14 cellular contexts compared by ENCODE assay signal in genomic region chr15:54273928-54274327, GRCh38.
DNase-seq lines count a peak whose midpoint lies in the region; ATAC-seq and TF ChIP-seq lines count a peak whose summit lies in the region.
"Had no signal": no experiment of that assay in that cellular context is flagged by ENCODE, and none has a peak within 500 bp of the region (broad histone marks: within the 10 kb centered on the region; RNA-seq: fewer than 3 reads in every experiment).

No MANE protein-coding gene starts in this region.

- H3K36me3 ChIP-seq in OCI-LY3 (replicated peaks; ENCODE audit: low read depth, low read length) (no peaks in the 10 kb centered on the region), body of pancreas (replicated peaks in 1 of 2; ENCODE audit: insufficient read depth in 1 of 2, low read depth in 2 of 2) (no peaks in the 10 kb centered on the region)
- H3K36me3 ChIP-seq: BLaER1 had no signal

- TF ChIP-seq CTCF in AG04450 (IDR thresholded peaks at IDR 0.05; ENCODE audit: low read depth, low read length) (0 out of 2 replicates have a peak, but pooled peaks have one; percentile 9), GM12875 (IDR thresholded peaks at IDR 0.05; ENCODE audit: borderline replicate concordance, insufficient read depth, low read depth, low read length) (0 out of 2 replicates have a peak, but pooled peaks have one; percentile 15), OCI-LY3 (IDR thresholded peaks at IDR 0.05; ENCODE audit: low read depth, low read length) (peak; percentile 50), foreskin keratinocyte (conservative IDR thresholded peaks at IDR 0.05) (peak; percentile 28), body of pancreas (IDR thresholded peaks at IDR 0.05) (no peak), GM13976 (IDR thresholded peaks at IDR 0.05; ENCODE audit: borderline replicate concordance, control extremely low read depth, extremely low read depth, insufficient read depth, missing control alignments) (no peak)

- DNase-seq in AG04450 (ENCODE audit: low read depth, low spot score) (no peak), foreskin keratinocyte (no peak), body of pancreas (no peak), middle frontal gyrus (ENCODE audit: extremely low spot score, low spot score) (no peak), GM13976 (ENCODE audit: low spot score) (no peak), SKM-1 (lab: John Stamatoyannopoulos, UW; ENCODE audit: unreplicated experiment) (no peak)
- DNase-seq: activated CD8-positive, alpha-beta memory T cell treated with anti-CD3 and anti-CD28 coated beads for 24 hours; activated naive CD4-positive, alpha-beta T cell treated with anti-CD3 and anti-CD28 coated beads, Interleukin-2, amount 10 ng/mL, durations not matched to agents 7 days and 5 days; NCI-H1105 treated with DMSO at 0.1 percent for 48 hours; stimulated activated CD4-positive, alpha-beta T cell treated with anti-CD3 and anti-CD28 coated beads, Interleukin-2, amount 100 ng/mL, for 48 hours; stimulated activated naive CD4-positive, alpha-beta T cell treated with Interleukin-2 at 50 U/mL for 16 hours had no signal

- H4K20me1 ChIP-seq in OCI-LY3 (ENCODE audit: insufficient read depth, low read length): no peaks in the 10 kb centered on the region
- H4K20me1 ChIP-seq: BLaER1 had no signal

- H3K4me3 ChIP-seq in AG04450 (ENCODE audit: low read depth, low read length): no peak overlapping the region
- no peak overlapping the region for H3K4me3 ChIP-seq in GM12875 (ENCODE audit: low read depth, low read length)
- no peak overlapping the region for H3K4me3 ChIP-seq in OCI-LY3 (ENCODE audit: low read length)
- no peak overlapping the region for H3K4me3 ChIP-seq in body of pancreas
- H3K4me3 ChIP-seq: BLaER1 had no signal

- CTCF ChIA-PET in AG04450 (lab: Charles Lee): no interaction called here

- WGBS in body of pancreas, 2 donors: 29 to 30% methylated on average over 3 of the region's 3 CpGs

- no peaks in the 10 kb centered on the region for H3K79me2 ChIP-seq in OCI-LY3 (ENCODE audit: low read length)

- H2AFZ ChIP-seq in OCI-LY3 (ENCODE audit: low read depth, low read length): peak overlapping the region; percentile 16; the same call in 1 of the 2 replicates

- H3K4me1 ChIP-seq in OCI-LY3 (ENCODE audit: low read length) (peaks cover 13% of the 10 kb centered on the region), foreskin keratinocyte (no peaks in the 10 kb centered on the region), body of pancreas (no peaks in the 10 kb centered on the region)

- POLR2A ChIA-PET in AG04450 (lab: Yijun Ruan, JAX): no interaction called here

- intact Hi-C loops in body of pancreas (cut with DNase I): no loop called here

- TF ChIP-seq POLR2A in body of pancreas (IDR thresholded peaks at IDR 0.05): no peak

- H3K27ac ChIP-seq in AG04450 (ENCODE audit: low read depth, low read length) (no peak overlapping the region), OCI-LY3 (ENCODE audit: low read length) (no peak overlapping the region), foreskin keratinocyte (no peak overlapping the region), body of pancreas (no peak overlapping the region)
- H3K27ac ChIP-seq: BLaER1 had no signal

- no peak for ATAC-seq in foreskin keratinocyte
- no peak for ATAC-seq in body of pancreas

- in situ Hi-C loops in GM13976 (cut with MboI; ENCODE audit: low sequenced_read_pairs, unreplicated experiment): no loop called here

- H3K4me2 ChIP-seq in OCI-LY3 (ENCODE audit: low read length): peak overlapping the region; percentile 11; the same call in 1 of the 2 replicates
- H3K4me2 ChIP-seq: BLaER1 had no signal

- no peaks in the 10 kb centered on the region for H3K9me3 ChIP-seq in AG04450 (ENCODE audit: control insufficient read depth, insufficient read depth, low read length)
- no peaks in the 10 kb centered on the region for H3K9me3 ChIP-seq in OCI-LY3 (ENCODE audit: insufficient read depth, low read length)
- H3K9me3 ChIP-seq in body of pancreas: no peaks in the 10 kb centered on the region
- H3K9me3 ChIP-seq: BLaER1 had no signal

- no peak overlapping the region for H3K9ac ChIP-seq in OCI-LY3 (ENCODE audit: low read length)
- H3K9ac ChIP-seq: BLaER1 had no signal

- H3K27me3 ChIP-seq in AG04450 (ENCODE audit: control insufficient read depth, insufficient read depth, low read length): no peaks in the 10 kb centered on the region
- H3K27me3 ChIP-seq in OCI-LY3 (ENCODE audit: low read depth, low read length): no peaks in the 10 kb centered on the region
- no peaks in the 10 kb centered on the region for H3K27me3 ChIP-seq in foreskin keratinocyte
- H3K27me3 ChIP-seq in body of pancreas: no peaks in the 10 kb centered on the region
- H3K27me3 ChIP-seq: BLaER1 had no signal

Comparison
In these comparisons a context has a peak if more than half of its experiments do, and no peak if none do; other contexts are left out.
1. CTCF ChIP-seq: peak in AG04450 (single experiment), GM12875 (single experiment), OCI-LY3 (single experiment) and foreskin keratinocyte (single experiment); none in body of pancreas (0 of 7) and GM13976 (single experiment).